Comparison of ENCODE assay signal across 17 cellular contexts in genomic region chr18:52070295-52070756, GRCh38.
"Had no signal": no experiment of that assay in that cellular context is flagged by ENCODE, and none has a peak within 500 bp of the region (broad histone marks: within the 10 kb centered on the region; RNA-seq: fewer than 3 reads in every experiment).

No MANE protein-coding gene starts in this region.

- H3K9me3 ChIP-seq: uterus had no signal

- H3K27ac ChIP-seq: gastroesophageal sphincter, heart left ventricle, lower lobe of right lung, tibial artery, uterus, WERI-Rb-1 had no signal

- H3K27me3 ChIP-seq: gastroesophageal sphincter, heart left ventricle, tibial artery, uterus had no signal

- DNase-seq: activated CD4-positive, alpha-beta T cell treated with anti-CD3 and anti-CD28 coated beads, Interleukin-2, amount 50 U/mL, for 48 hours; activated gamma-delta T cell treated with Interleukin-2 at 50 U/mL for 16 hours; effector CD4-positive, alpha-beta T cell; heart left ventricle; immature natural killer cell; lower lobe of right lung; nucleus accumbens; stimulated activated CD4-positive, alpha-beta T cell treated with anti-CD3 and anti-CD28 coated beads, Interleukin-12 subunit alpha, Interleukin-12 subunit beta, amount 100 ng/mL, for 4 hours; stimulated activated CD4-positive, alpha-beta T cell treated with anti-CD3 and anti-CD28 coated beads, Interleukin-2, amount 100 ng/mL, for 24 hours; stimulated activated naive CD4-positive, alpha-beta T cell treated with Interleukin-2 at 50 U/mL for 16 hours; tibial artery; uterus; WERI-Rb-1 had no signal

- ATAC-seq: activated naive CD4-positive, alpha-beta T cell treated with anti-CD3 and anti-CD28 coated beads, Interleukin-2, amount 50 U/mL, for 72 hours; esophagus mucosa; gastroesophageal sphincter; heart left ventricle; lower lobe of right lung; natural killer cell treated with Interleukin-12 subunit alpha and Interleukin-12 subunit beta and Interleukin-15 and Interleukin-18, amount 100 ng/mL, for 72 hours had no signal

- H3K36me3 ChIP-seq: gastroesophageal sphincter, heart left ventricle, lower lobe of right lung, tibial artery, uterus, WERI-Rb-1 had no signal

- H3K4me3 ChIP-seq: gastroesophageal sphincter, heart left ventricle, lower lobe of right lung, tibial artery, uterus had no signal

- H3K4me1 ChIP-seq: gastroesophageal sphincter, heart left ventricle, lower lobe of right lung, tibial artery, uterus had no signal
